Comparison of ENCODE assay signal across 8 cellular contexts in the genomic region with DNA sequence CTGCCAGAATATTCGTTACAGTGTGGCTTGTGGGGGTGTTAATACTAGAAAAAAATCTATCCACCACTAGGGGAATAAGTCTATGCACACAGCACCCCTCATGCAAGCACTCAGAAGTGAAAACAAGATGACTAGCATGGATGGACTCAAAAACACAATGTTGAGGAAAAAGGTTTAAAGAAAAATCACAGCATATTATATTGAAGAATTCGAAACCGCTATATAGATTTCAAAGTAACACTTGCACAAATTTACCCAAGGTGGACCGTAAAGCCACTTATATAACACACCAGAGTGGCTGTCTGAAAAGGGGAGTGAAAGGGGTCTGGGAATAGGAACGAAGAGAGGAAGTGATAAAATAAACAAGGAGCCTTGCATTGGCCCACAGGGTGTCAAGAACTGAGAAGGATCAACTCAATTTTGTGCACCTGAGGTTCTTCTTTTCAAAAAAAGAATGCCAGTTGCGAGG. TPM values are rescaled to one million over a fixed set of nuclear protein-coding genes. Genes with fewer than 3 reads are reported as not detected.
A peak's percentile ranks its signal among the peaks of the same experiment; 100 is the strongest.
DNase-seq lines count a peak whose midpoint lies in the region; ATAC-seq and TF ChIP-seq lines count a peak whose summit lies in the region.

No MANE protein-coding gene starts in this region.

- DNase-seq in SKM-1 treated with dmso at 0.1 percent for 144 hours (lab: John Stamatoyannopoulos, UW; ENCODE audit: unreplicated experiment) (peak; percentile 10), SKM-1 (lab: John Stamatoyannopoulos, UW; ENCODE audit: unreplicated experiment) (no peak), H7 (peak; percentile 48), NCI-H146 treated with DMSO at 0.1 percent for 48 hours (lab: John Stamatoyannopoulos, UW; ENCODE audit: unreplicated experiment) (peak; percentile 1), fibroblast of the aortic adventitia (ENCODE audit: low read depth) (peak; percentile 68)
- peak; percentile 20 for DNase-seq in activated CD4-positive, alpha-beta memory T cell treated with anti-CD3 and anti-CD28 coated beads for 36 hours

- H3K36me3 ChIP-seq in H7 (replicated peaks; ENCODE audit: control insufficient read depth, insufficient read depth, low read length) (peaks cover 17% of the 10 kb centered on the region), neural cell (ENCODE audit: insufficient read depth, low read length) (no peaks in the 10 kb centered on the region)

- H3K27me3 Mint-ChIP-seq in activated CD4-positive, alpha-beta memory T cell treated with anti-CD3 and anti-CD28 coated beads for 36 hours = no peaks in the 10 kb centered on the region

- peak; percentile 65 for TF ChIP-seq CTCF in fibroblast of the aortic adventitia (IDR thresholded peaks at IDR 0.05; ENCODE audit: insufficient read depth, low read length)
- peak; percentile 78 for TF ChIP-seq CTCF in neural cell (IDR thresholded peaks at IDR 0.05; ENCODE audit: poor library complexity, severe bottlenecking)

- no peak for ATAC-seq in GM21619 (IDR thresholded peaks at IDR 0.05; ENCODE audit: unreplicated experiment)

- peaks cover 4% of the 10 kb centered on the region for H3F3A ChIP-seq in neural cell (ENCODE audit: insufficient read depth, low read length, poor library complexity, severe bottlenecking)

- no peaks in the 10 kb centered on the region for H3K9me3 Mint-ChIP-seq in activated CD4-positive, alpha-beta memory T cell treated with anti-CD3 and anti-CD28 coated beads for 36 hours

- intact Hi-C loops in activated CD4-positive, alpha-beta memory T cell treated with anti-CD3 and anti-CD28 coated beads for 36 hours (cut with micrococcal nuclease) = loop anchor here (2.0 to 10.0 kb wide), 3 partner anchors 191 to 1247 kb away; a partner anchor contains a TSS

- H4K20me1 ChIP-seq in neural cell (ENCODE audit: insufficient read depth) = no peaks in the 10 kb centered on the region

- H3K36me3 Mint-ChIP-seq in activated CD4-positive, alpha-beta memory T cell treated with anti-CD3 and anti-CD28 coated beads for 36 hours = peaks cover 8% of the 10 kb centered on the region

- H3K9me3 ChIP-seq in neural cell (ENCODE audit: low read length) = no peaks in the 10 kb centered on the region

- H3K27me3 ChIP-seq in H7 (ENCODE audit: control insufficient read depth, insufficient read depth, low read length) = no peaks in the 10 kb centered on the region
- no peaks in the 10 kb centered on the region for H3K27me3 ChIP-seq in neural cell (ENCODE audit: insufficient read depth, low read depth, low read length)

- peak overlapping the region; percentile 100 for H3K4me3 Mint-ChIP-seq in activated CD4-positive, alpha-beta memory T cell treated with anti-CD3 and anti-CD28 coated beads for 36 hours

- TF ChIP-seq EP300 in neural cell (conservative IDR thresholded peaks at IDR 0.05; ENCODE audit: poor library complexity, severe bottlenecking) = no peak

- CTCF ChIA-PET in activated CD4-positive, alpha-beta memory T cell treated with anti-CD3 and anti-CD28 coated beads for 36 hours (lab: Charles Lee) = interaction anchor here (1.0 to 1.3 kb wide), 2 partner anchors 11 to 36 kb away, joined by 3 read pairs; no protein-coding TSS in a partner anchor

- H3K4me2 ChIP-seq in neural cell (ENCODE audit: low read length) = peak overlapping the region; percentile 66

- TF ChIP-seq RAD21 in neural cell (conservative IDR thresholded peaks at IDR 0.05) = peak; percentile 31

- H3K4me1 Mint-ChIP-seq in activated CD4-positive, alpha-beta memory T cell treated with anti-CD3 and anti-CD28 coated beads for 36 hours (ENCODE audit: low read depth) = peaks cover 35% of the 10 kb centered on the region

- peak overlapping the region; percentile 94 for H3K27ac Mint-ChIP-seq in activated CD4-positive, alpha-beta memory T cell treated with anti-CD3 and anti-CD28 coated beads for 36 hours

- no peaks in the 10 kb centered on the region for H3K9me2 ChIP-seq in neural cell (ENCODE audit: insufficient read depth, low read length)

- peak overlapping the region; percentile 61 for H2AFZ ChIP-seq in neural cell (ENCODE audit: low read depth, low read length)

- POLR2A ChIA-PET in activated CD4-positive, alpha-beta memory T cell treated with anti-CD3 and anti-CD28 coated beads for 36 hours (lab: Charles Lee) = interaction anchor here (1.1 kb wide), 1 partner anchor 8 kb away, joined by 3 read pairs; no protein-coding TSS in a partner anchor

- H3K4me3 ChIP-seq in H7 (ENCODE audit: insufficient read depth, low read depth, low read length) (peak overlapping the region; percentile 86), fibroblast of the aortic adventitia (ENCODE audit: low read depth, low read length) (peak overlapping the region; percentile 85), neural cell (ENCODE audit: low read length) (peak overlapping the region; percentile 88)

- H3K79me2 ChIP-seq in neural cell (replicated peaks; ENCODE audit: insufficient read depth, low read length) = peaks cover 33% of the 10 kb centered on the region

- H3K9ac ChIP-seq in neural cell (ENCODE audit: low read length) = peak overlapping the region; percentile 78

- H3K27ac ChIP-seq in neural cell (ENCODE audit: low read length) = peak overlapping the region; percentile 69

TF ChIP-seq in neural cell, 6 proteins besides CTCF, POLR2A, EP300 and RAD21:
- TF ChIP-seq TAF1 (IDR thresholded peaks at IDR 0.05; ENCODE audit: low read depth) (no peak), POLR2AphosphoS5 (IDR thresholded peaks at IDR 0.05) (peak; percentile 23), SMC3 (conservative IDR thresholded peaks at IDR 0.05; ENCODE audit: poor library complexity) (peak; percentile 44), EZH2 (IDR thresholded peaks at IDR 0.05; ENCODE audit: borderline replicate concordance, insufficient read depth, low read length, poor library complexity, severe bottlenecking) (no peak), MXI1 (conservative IDR thresholded peaks at IDR 0.05; ENCODE audit: poor library complexity, severe bottlenecking) (peak; percentile 40)
- TF ChIP-seq, protein P1, sequence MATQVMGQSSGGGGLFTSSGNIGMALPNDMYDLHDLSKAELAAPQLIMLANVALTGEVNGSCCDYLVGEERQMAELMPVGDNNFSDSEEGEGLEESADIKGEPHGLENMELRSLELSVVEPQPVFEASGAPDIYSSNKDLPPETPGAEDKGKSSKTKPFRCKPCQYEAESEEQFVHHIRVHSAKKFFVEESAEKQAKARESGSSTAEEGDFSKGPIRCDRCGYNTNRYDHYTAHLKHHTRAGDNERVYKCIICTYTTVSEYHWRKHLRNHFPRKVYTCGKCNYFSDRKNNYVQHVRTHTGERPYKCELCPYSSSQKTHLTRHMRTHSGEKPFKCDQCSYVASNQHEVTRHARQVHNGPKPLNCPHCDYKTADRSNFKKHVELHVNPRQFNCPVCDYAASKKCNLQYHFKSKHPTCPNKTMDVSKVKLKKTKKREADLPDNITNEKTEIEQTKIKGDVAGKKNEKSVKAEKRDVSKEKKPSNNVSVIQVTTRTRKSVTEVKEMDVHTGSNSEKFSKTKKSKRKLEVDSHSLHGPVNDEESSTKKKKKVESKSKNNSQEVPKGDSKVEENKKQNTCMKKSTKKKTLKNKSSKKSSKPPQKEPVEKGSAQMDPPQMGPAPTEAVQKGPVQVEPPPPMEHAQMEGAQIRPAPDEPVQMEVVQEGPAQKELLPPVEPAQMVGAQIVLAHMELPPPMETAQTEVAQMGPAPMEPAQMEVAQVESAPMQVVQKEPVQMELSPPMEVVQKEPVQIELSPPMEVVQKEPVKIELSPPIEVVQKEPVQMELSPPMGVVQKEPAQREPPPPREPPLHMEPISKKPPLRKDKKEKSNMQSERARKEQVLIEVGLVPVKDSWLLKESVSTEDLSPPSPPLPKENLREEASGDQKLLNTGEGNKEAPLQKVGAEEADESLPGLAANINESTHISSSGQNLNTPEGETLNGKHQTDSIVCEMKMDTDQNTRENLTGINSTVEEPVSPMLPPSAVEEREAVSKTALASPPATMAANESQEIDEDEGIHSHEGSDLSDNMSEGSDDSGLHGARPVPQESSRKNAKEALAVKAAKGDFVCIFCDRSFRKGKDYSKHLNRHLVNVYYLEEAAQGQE (IDR thresholded peaks at IDR 0.05; ENCODE audit: borderline replicate concordance) = no peak

RNA-seq across cellular contexts. Expression of a gene that starts 0.5 kb away (rescaled TPM):
- total RNA-seq in H7 (2014; rRNA removed; shearing (Covaris generic)) = 57.4 and 68.6 TPM in 2 replicates
- 10 to 100 TPM; 42.7 to 47.7 TPM for total RNA-seq in activated CD4-positive, alpha-beta memory T cell treated with anti-CD3 and anti-CD28 coated beads for 36 hours
- 28.2 and 48.5 TPM in 2 replicates for total RNA-seq in fibroblast of the aortic adventitia (ENCODE audit: low replicate concordance)
- polyA plus RNA-seq in neural cell = 106 and 121 TPM in 2 replicates
- polyA minus RNA-seq in neural cell = 40.7 and 50.9 TPM in 2 replicates

RNA-seq across cellular contexts. Expression of a gene that starts 46.1 kb away (rescaled TPM):
- 139 and 140 TPM in 2 replicates for total RNA-seq in H7 (2014; rRNA removed; shearing (Covaris generic))
- total RNA-seq in activated CD4-positive, alpha-beta memory T cell treated with anti-CD3 and anti-CD28 coated beads for 36 hours = not detected
- total RNA-seq in fibroblast of the aortic adventitia (ENCODE audit: low replicate concordance) = not detected in 2 replicates
- not detected in 2 replicates for polyA plus RNA-seq in neural cell
- not detected in 2 replicates for polyA minus RNA-seq in neural cell

Comparison
In these comparisons a context has a peak if more than half of its experiments do, and no peak if none do; other contexts are left out.
1. RNA of a gene that starts 46.1 kb away (total RNA-seq): 139 to 140 TPM in H7; not detected in activated CD4-positive, alpha-beta memory T cell treated with anti-CD3 and anti-CD28 coated beads for 36 hours and not detected in fibroblast of the aortic adventitia; every median in the first group is over 100 times any median in the second.
2. Peak in every context shown above with its lines, with median percentiles within 50 percentile points of each other: H3K4me3 ChIP-seq.